Comparison of ENCODE assay signal across 8 cellular contexts in genomic region chr16:88856122-88856827, GRCh38. TPM values are rescaled to one million over a fixed set of nuclear protein-coding genes. Genes with fewer than 3 reads are reported as not detected.
A peak's percentile ranks its signal among the peaks of the same experiment; 100 is the strongest.
DNase-seq lines count a peak whose midpoint lies in the region; ATAC-seq and TF ChIP-seq lines count a peak whose summit lies in the region.

No MANE protein-coding gene starts in this region.

- POLR2A ChIA-PET in activated CD4-positive, alpha-beta memory T cell treated with anti-CD3 and anti-CD28 coated beads, Interleukin-2, amount 10 ng/mL, durations not matched to agents 7 days and 5 days (lab: Charles Lee): interaction anchor here (0.8 to 4.9 kb wide), 13 partner anchors 9 to 384 kb away, joined by 3 to 59 read pairs (median 4); partner anchors contain the start of genes APRT, ZC3H18 and ZNF778

- peak overlapping the region; percentile 69 for H3K4me3 ChIP-seq in rectal smooth muscle tissue (ENCODE audit: low read length)

- H3K4me1 Mint-ChIP-seq in activated CD4-positive, alpha-beta memory T cell treated with anti-CD3 and anti-CD28 coated beads, Interleukin-2, amount 10 ng/mL, durations not matched to agents 7 days and 5 days: peaks cover 34% of the 10 kb centered on the region
- peaks cover 6% of the 10 kb centered on the region for H3K4me1 Mint-ChIP-seq in glutamatergic neuron (ENCODE audit: low read depth, unreplicated experiment)

- H3K9ac ChIP-seq in rectal smooth muscle tissue (ENCODE audit: low read length): peak overlapping the region; percentile 16

- peaks cover 16% of the 10 kb centered on the region for H3K36me3 ChIP-seq in rectal smooth muscle tissue (ENCODE audit: control insufficient read depth, insufficient read depth, low read length)

- H3K4me1 ChIP-seq in rectal smooth muscle tissue (ENCODE audit: control insufficient read depth, insufficient read depth, low read length): peaks cover 7% of the 10 kb centered on the region

- TF ChIP-seq CTCF in glutamatergic neuron (IDR thresholded peaks at IDR 0.05; ENCODE audit: partially characterized antibody, unreplicated experiment): no peak
- TF ChIP-seq CTCF in GM20000 (IDR thresholded peaks at IDR 0.05; ENCODE audit: extremely low read depth, missing control alignments): no peak

- peak overlapping the region; percentile 97 for H3K4me3 Mint-ChIP-seq in activated CD4-positive, alpha-beta memory T cell treated with anti-CD3 and anti-CD28 coated beads, Interleukin-2, amount 10 ng/mL, durations not matched to agents 7 days and 5 days
- peak overlapping the region; percentile 78 for H3K4me3 Mint-ChIP-seq in glutamatergic neuron (ENCODE audit: unreplicated experiment)

- CTCF ChIA-PET in activated CD4-positive, alpha-beta memory T cell treated with anti-CD3 and anti-CD28 coated beads, Interleukin-2, amount 10 ng/mL, durations not matched to agents 7 days and 5 days (lab: Charles Lee): interaction anchor here (1.6 to 2.9 kb wide), 4 partner anchors 45 to 119 kb away, joined by 6 to 36 read pairs (median 14); partner anchors contain the start of gene APRT

- peaks cover 21% of the 10 kb centered on the region for H3K36me3 Mint-ChIP-seq in activated CD4-positive, alpha-beta memory T cell treated with anti-CD3 and anti-CD28 coated beads, Interleukin-2, amount 10 ng/mL, durations not matched to agents 7 days and 5 days (ENCODE audit: low read depth)
- H3K36me3 Mint-ChIP-seq in glutamatergic neuron (ENCODE audit: unreplicated experiment): peaks cover 8% of the 10 kb centered on the region

- peak; percentile 38 for DNase-seq in activated T-cell treated with anti-CD3 and anti-CD28 coated beads, Interleukin-2, amount 50 U/mL, for 1 hour
- no peak for DNase-seq in activated T-cell treated with anti-CD3 and anti-CD28 coated beads for 4 hours
- no peak for DNase-seq in activated CD4-positive, alpha-beta memory T cell treated with anti-CD3 and anti-CD28 coated beads, Interleukin-2, amount 10 ng/mL, durations not matched to agents 7 days and 5 days
- DNase-seq in glutamatergic neuron: peak; percentile 52
- no peak for DNase-seq in GM20000 (ENCODE audit: low spot score)

- ATAC-seq in HG03354 (IDR thresholded peaks at IDR 0.05; ENCODE audit: poor library complexity, severe bottlenecking, unreplicated experiment): no peak
- ATAC-seq in HG02642 (IDR thresholded peaks at IDR 0.05; ENCODE audit: poor library complexity, unreplicated experiment): no peak

- no peaks in the 10 kb centered on the region for H3K27me3 ChIP-seq in rectal smooth muscle tissue (ENCODE audit: control insufficient read depth, insufficient read depth, low read length)

- H3K9me3 Mint-ChIP-seq in activated CD4-positive, alpha-beta memory T cell treated with anti-CD3 and anti-CD28 coated beads, Interleukin-2, amount 10 ng/mL, durations not matched to agents 7 days and 5 days: no peaks in the 10 kb centered on the region
- H3K9me3 Mint-ChIP-seq in glutamatergic neuron (ENCODE audit: unreplicated experiment): peaks cover 17% of the 10 kb centered on the region

- peak overlapping the region; percentile 44 for H3K27ac Mint-ChIP-seq in activated CD4-positive, alpha-beta memory T cell treated with anti-CD3 and anti-CD28 coated beads, Interleukin-2, amount 10 ng/mL, durations not matched to agents 7 days and 5 days
- H3K27ac Mint-ChIP-seq in glutamatergic neuron (ENCODE audit: unreplicated experiment): no peak overlapping the region

- no peaks in the 10 kb centered on the region for H3K27me3 Mint-ChIP-seq in activated CD4-positive, alpha-beta memory T cell treated with anti-CD3 and anti-CD28 coated beads, Interleukin-2, amount 10 ng/mL, durations not matched to agents 7 days and 5 days
- H3K27me3 Mint-ChIP-seq in glutamatergic neuron (ENCODE audit: unreplicated experiment): peaks cover 7% of the 10 kb centered on the region

- H3K27ac ChIP-seq in rectal smooth muscle tissue (ENCODE audit: low read depth, low read length): peak overlapping the region; percentile 74

RNA-seq across cellular contexts. Expression of gene GALNS, which starts 0.5 kb away (rescaled TPM):
- 10 to 100 TPM; 35.2 to 38.2 TPM for total RNA-seq in activated CD4-positive, alpha-beta memory T cell treated with anti-CD3 and anti-CD28 coated beads, Interleukin-2, amount 10 ng/mL, durations not matched to agents 7 days and 5 days
- 31.7 TPM for total RNA-seq in glutamatergic neuron (ENCODE audit: unreplicated experiment)

RNA-seq across cellular contexts. Expression of gene TRAPPC2L, which starts 0.7 kb away (rescaled TPM):
- total RNA-seq in activated CD4-positive, alpha-beta memory T cell treated with anti-CD3 and anti-CD28 coated beads, Interleukin-2, amount 10 ng/mL, durations not matched to agents 7 days and 5 days: 10 to 100 TPM; 44.9 to 45.8 TPM
- 50.6 TPM for total RNA-seq in glutamatergic neuron (ENCODE audit: unreplicated experiment)

RNA-seq across cellular contexts. Expression of gene PABPN1L, which starts 10.2 kb away (rescaled TPM):
- not detected for total RNA-seq in activated CD4-positive, alpha-beta memory T cell treated with anti-CD3 and anti-CD28 coated beads, Interleukin-2, amount 10 ng/mL, durations not matched to agents 7 days and 5 days
- 3.9 TPM for total RNA-seq in glutamatergic neuron (ENCODE audit: unreplicated experiment)

RNA-seq across cellular contexts. Expression of gene APRT, which starts 44.5 kb away (rescaled TPM):
- total RNA-seq in activated CD4-positive, alpha-beta memory T cell treated with anti-CD3 and anti-CD28 coated beads, Interleukin-2, amount 10 ng/mL, durations not matched to agents 7 days and 5 days: 100 to 1,000 TPM; 129 to 136 TPM
- total RNA-seq in glutamatergic neuron (ENCODE audit: unreplicated experiment): 54.4 TPM

RNA-seq across cellular contexts. Expression of gene CDT1, which starts 52.7 kb away (rescaled TPM):
- 100 to 1,000 TPM; 133 to 137 TPM for total RNA-seq in activated CD4-positive, alpha-beta memory T cell treated with anti-CD3 and anti-CD28 coated beads, Interleukin-2, amount 10 ng/mL, durations not matched to agents 7 days and 5 days
- 5.6 TPM for total RNA-seq in glutamatergic neuron (ENCODE audit: unreplicated experiment)

Comparison
In these comparisons a context has a peak if more than half of its experiments do, and no peak if none do; other contexts are left out.
1. DNase-seq: peak in activated T-cell treated with anti-CD3 and anti-CD28 coated beads, Interleukin-2, amount 50 U/mL, for 1 hour (single experiment) and glutamatergic neuron (single experiment); none in activated T-cell treated with anti-CD3 and anti-CD28 coated beads for 4 hours (single experiment), activated CD4-positive, alpha-beta memory T cell treated with anti-CD3 and anti-CD28 coated beads, Interleukin-2, amount 10 ng/mL, durations not matched to agents 7 days and 5 days (single experiment) and GM20000 (single experiment).